18 cellular contexts compared by ENCODE assay signal in genomic region chr3:41369838-41370237, GRCh38.
DNase-seq lines count a peak whose midpoint lies in the region; ATAC-seq and TF ChIP-seq lines count a peak whose summit lies in the region.
"Had no signal": no experiment of that assay in that cellular context is flagged by ENCODE, and none has a peak within 500 bp of the region (broad histone marks: within the 10 kb centered on the region; RNA-seq: fewer than 3 reads in every experiment).

No MANE protein-coding gene starts in this region.

- H3K4me3 Mint-ChIP-seq in brain (peak overlapping the region in 1 of 5 experiments; percentile 12), type B pancreatic cell (peak overlapping the region; percentile 2), WTC11 (no peak overlapping the region)
- no peak overlapping the region for H3K4me3 Mint-ChIP-seq in activated T-cell treated with anti-CD3 and anti-CD28 coated beads, Interleukin-2, amount 50 U/mL, for 72 hours
- H3K4me3 Mint-ChIP-seq: activated naive CD4-positive, alpha-beta T cell treated with anti-CD3 and anti-CD28 coated beads, Interleukin-2, amount 50 U/mL, for 24 hours; CD4-positive, CD25-positive, alpha-beta regulatory T cell; stimulated activated memory B cell treated with anti-CD40 and anti-IgM and Interleukin-4, amounts not matched to agents 10 μg/mL and 1 μg/mL and 100 μg/mL, for 72 hours; T-helper 2 cell treated with Interferon-gamma antibody and Interleukin-4, amounts not matched to agents 5 μg/mL and 100 μg/mL, for 36 hours had no signal

- DNase-seq in NCI-H526 (lab: John Stamatoyannopoulos, UW) (peak; percentile 12 to 28), NCI-H526 treated with DMSO at 0.1 percent for 48 hours (lab: John Stamatoyannopoulos, UW) (no peak), NCI-H2196 (lab: John Stamatoyannopoulos, UW; ENCODE audit: unreplicated experiment) (peak; percentile 26), type B pancreatic cell (ENCODE audit: extremely low spot score, unreplicated experiment) (no peak), WTC11 (ENCODE audit: low spot score) (no peak)
- DNase-seq in activated T-cell treated with anti-CD3 and anti-CD28 coated beads, Interleukin-2, amount 50 U/mL, for 72 hours, result no peak
- DNase-seq: CD4-positive, CD25-positive, alpha-beta regulatory T cell; effector CD8-positive, alpha-beta T cell; left cardiac atrium; MM.1S; ovary; upper lobe of right lung had no signal

- peak overlapping the region in 4 of 5 experiments; percentile 57 to 81 (median 70) for H3K27ac Mint-ChIP-seq in brain
- H3K27ac Mint-ChIP-seq in type B pancreatic cell, result peak overlapping the region; percentile 4
- no peak overlapping the region for H3K27ac Mint-ChIP-seq in WTC11
- no peak overlapping the region for H3K27ac Mint-ChIP-seq in activated T-cell treated with anti-CD3 and anti-CD28 coated beads, Interleukin-2, amount 50 U/mL, for 72 hours
- H3K27ac Mint-ChIP-seq: activated naive CD4-positive, alpha-beta T cell treated with anti-CD3 and anti-CD28 coated beads, Interleukin-2, amount 50 U/mL, for 24 hours; CD4-positive, CD25-positive, alpha-beta regulatory T cell; stimulated activated memory B cell treated with anti-CD40 and anti-IgM and Interleukin-4, amounts not matched to agents 10 μg/mL and 1 μg/mL and 100 μg/mL, for 72 hours; T-helper 2 cell treated with Interferon-gamma antibody and Interleukin-4, amounts not matched to agents 5 μg/mL and 100 μg/mL, for 36 hours had no signal

- CTCF ChIA-PET in WTC11 (lab: Charles Lee), result no interaction called here

- H3K9me3 Mint-ChIP-seq in brain, result peaks cover 20 to 27% (median 23%) of the 10 kb centered on the region in 5 experiments
- no peaks in the 10 kb centered on the region for H3K9me3 Mint-ChIP-seq in type B pancreatic cell
- H3K9me3 Mint-ChIP-seq in WTC11, result peaks cover 12% of the 10 kb centered on the region
- peaks cover 5 to 16% of the 10 kb centered on the region in 2 donors for H3K9me3 Mint-ChIP-seq in activated T-cell treated with anti-CD3 and anti-CD28 coated beads, Interleukin-2, amount 50 U/mL, for 72 hours
- H3K9me3 Mint-ChIP-seq: activated naive CD4-positive, alpha-beta T cell treated with anti-CD3 and anti-CD28 coated beads, Interleukin-2, amount 50 U/mL, for 24 hours had no signal

- TF ChIP-seq CTCF in brain (conservative IDR thresholded peaks at IDR 0.05) (no peak), type B pancreatic cell (conservative IDR thresholded peaks at IDR 0.05) (no peak), WTC11 (IDR thresholded peaks at IDR 0.05) (no peak)

- POLR2A ChIA-PET in WTC11 (lab: Charles Lee), result no interaction called here

- H3K4me1 Mint-ChIP-seq in brain (peaks cover 27% of the 10 kb centered on the region), type B pancreatic cell (ENCODE audit: unreplicated experiment) (peaks cover 9% of the 10 kb centered on the region), WTC11 (peaks cover 71% of the 10 kb centered on the region)
- H3K4me1 Mint-ChIP-seq in activated T-cell treated with anti-CD3 and anti-CD28 coated beads, Interleukin-2, amount 50 U/mL, for 72 hours (ENCODE audit: low read depth), result no peaks in the 10 kb centered on the region
- H3K4me1 Mint-ChIP-seq: activated naive CD4-positive, alpha-beta T cell treated with anti-CD3 and anti-CD28 coated beads, Interleukin-2, amount 50 U/mL, for 24 hours; CD4-positive, CD25-positive, alpha-beta regulatory T cell; stimulated activated memory B cell treated with anti-CD40 and anti-IgM and Interleukin-4, amounts not matched to agents 10 μg/mL and 1 μg/mL and 100 μg/mL, for 72 hours had no signal

- no peak for ATAC-seq in WTC11
- no peak for ATAC-seq in HG02798 (IDR thresholded peaks at IDR 0.05; ENCODE audit: poor library complexity, unreplicated experiment)
- no peak for ATAC-seq in activated T-cell treated with anti-CD3 and anti-CD28 coated beads, Interleukin-2, amount 50 U/mL, for 72 hours (replicated peaks in 1 of 2)
- ATAC-seq: A549; left cardiac atrium; stimulated activated memory B cell treated with anti-CD40 and anti-IgM and Interleukin-4, amounts not matched to agents 10 μg/mL and 1 μg/mL and 100 μg/mL, for 72 hours; upper lobe of right lung had no signal

- H3K27me3 Mint-ChIP-seq in brain (peaks cover 3% of the 10 kb centered on the region), type B pancreatic cell (no peaks in the 10 kb centered on the region), WTC11 (ENCODE audit: low read depth) (no peaks in the 10 kb centered on the region; the same call in 1 of the 2 replicates)
- H3K27me3 Mint-ChIP-seq in activated T-cell treated with anti-CD3 and anti-CD28 coated beads, Interleukin-2, amount 50 U/mL, for 72 hours (ENCODE audit: low read depth), result no peaks in the 10 kb centered on the region
- H3K27me3 Mint-ChIP-seq: activated naive CD4-positive, alpha-beta T cell treated with anti-CD3 and anti-CD28 coated beads, Interleukin-2, amount 50 U/mL, for 24 hours; CD4-positive, CD25-positive, alpha-beta regulatory T cell; stimulated activated memory B cell treated with anti-CD40 and anti-IgM and Interleukin-4, amounts not matched to agents 10 μg/mL and 1 μg/mL and 100 μg/mL, for 72 hours had no signal

- H3K36me3 Mint-ChIP-seq in brain (peaks cover 3% of the 10 kb centered on the region), type B pancreatic cell (peaks cover 3% of the 10 kb centered on the region), WTC11 (no peaks in the 10 kb centered on the region; the same call in 1 of the 2 replicates)
- peaks cover 11 to 12% of the 10 kb centered on the region in 2 donors for H3K36me3 Mint-ChIP-seq in activated T-cell treated with anti-CD3 and anti-CD28 coated beads, Interleukin-2, amount 50 U/mL, for 72 hours (ENCODE audit: insufficient read depth in 2 of 2)
- H3K36me3 Mint-ChIP-seq: CD4-positive, CD25-positive, alpha-beta regulatory T cell had no signal

TF ChIP-seq in WTC11, 78 proteins besides CTCF, POLR2A, EP300 and RAD21:
- TF ChIP-seq ESRRA (CRISPR knock-in tag; IDR thresholded peaks at IDR 0.05; ENCODE audit: borderline replicate concordance), result no peak
- TF ChIP-seq, protein P1, sequence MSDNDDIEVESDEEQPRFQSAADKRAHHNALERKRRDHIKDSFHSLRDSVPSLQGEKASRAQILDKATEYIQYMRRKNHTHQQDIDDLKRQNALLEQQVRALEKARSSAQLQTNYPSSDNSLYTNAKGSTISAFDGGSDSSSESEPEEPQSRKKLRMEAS (CRISPR knock-in tag; IDR thresholded peaks at IDR 0.05), result no peak
- TF ChIP-seq, protein P2, sequence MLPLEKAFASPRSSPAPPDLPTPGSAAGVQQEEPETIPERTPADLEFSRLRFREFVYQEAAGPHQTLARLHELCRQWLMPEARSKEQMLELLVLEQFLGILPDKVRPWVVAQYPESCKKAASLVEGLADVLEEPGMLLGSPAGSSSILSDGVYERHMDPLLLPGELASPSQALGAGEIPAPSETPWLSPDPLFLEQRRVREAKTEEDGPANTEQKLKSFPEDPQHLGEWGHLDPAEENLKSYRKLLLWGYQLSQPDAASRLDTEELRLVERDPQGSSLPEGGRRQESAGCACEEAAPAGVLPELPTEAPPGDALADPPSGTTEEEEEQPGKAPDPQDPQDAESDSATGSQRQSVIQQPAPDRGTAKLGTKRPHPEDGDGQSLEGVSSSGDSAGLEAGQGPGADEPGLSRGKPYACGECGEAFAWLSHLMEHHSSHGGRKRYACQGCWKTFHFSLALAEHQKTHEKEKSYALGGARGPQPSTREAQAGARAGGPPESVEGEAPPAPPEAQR (CRISPR knock-in tag; IDR thresholded peaks at IDR 0.05), result no peak
- no peak for TF ChIP-seq NFE2L1 (CRISPR knock-in tag; IDR thresholded peaks at IDR 0.05)
- TF ChIP-seq MLX (CRISPR knock-in tag; IDR thresholded peaks at IDR 0.05), result no peak
- TF ChIP-seq NR3C1 (CRISPR knock-in tag; conservative IDR thresholded peaks at IDR 0.05; ENCODE audit: low read depth), result no peak
- TF ChIP-seq TEAD1 (CRISPR knock-in tag; IDR thresholded peaks at IDR 0.05), result no peak
- TF ChIP-seq MXD4 (CRISPR knock-in tag; IDR thresholded peaks at IDR 0.05; ENCODE audit: borderline replicate concordance), result no peak

Comparison
In these comparisons a context has a peak if more than half of its experiments do, and no peak if none do; other contexts are left out.
1. DNase-seq: peak in NCI-H526 (2 of 2) and NCI-H2196 (single experiment); none in NCI-H526 treated with DMSO at 0.1 percent for 48 hours (single experiment), type B pancreatic cell (single experiment), WTC11 (single experiment) and activated T-cell treated with anti-CD3 and anti-CD28 coated beads, Interleukin-2, amount 50 U/mL, for 72 hours (0 of 2).
2. H3K27ac Mint-ChIP-seq: peak in brain (4 of 5) and type B pancreatic cell (single experiment); none in WTC11 (single experiment) and activated T-cell treated with anti-CD3 and anti-CD28 coated beads, Interleukin-2, amount 50 U/mL, for 72 hours (single experiment).